Comparison of ENCODE assay signal across 8 cellular contexts in genomic region chr6:158818008-158818579, GRCh38. TPM values are rescaled to one million over a fixed set of nuclear protein-coding genes. Genes with fewer than 3 reads are reported as not detected.
DNase-seq lines count a peak whose midpoint lies in the region; ATAC-seq and TF ChIP-seq lines count a peak whose summit lies in the region.

No MANE protein-coding gene starts in this region.

- peaks cover 0 to 2% (median 0%) of the 10 kb centered on the region in 5 donors for H3K9me3 Mint-ChIP-seq in CD8-positive, alpha-beta memory T cell

- ATAC-seq in GM19463 (IDR thresholded peaks at IDR 0.05; ENCODE audit: unreplicated experiment) = peak; percentile 32

- H3K4me1 ChIP-seq in CD8-positive, alpha-beta memory T cell (ENCODE audit: insufficient read depth, low read length) = peaks cover 49% of the 10 kb centered on the region
- H3K4me1 ChIP-seq in SJSA1 (replicated peaks) (peaks cover 38% of the 10 kb centered on the region), osteoblast (ENCODE audit: insufficient read depth, low read length) (peaks cover 46% of the 10 kb centered on the region), tibial artery (peaks cover 0 to 36% (median 22%) of the 10 kb centered on the region in 4 donors)

- POLR2A ChIA-PET in CD8-positive, alpha-beta memory T cell (lab: Charles Lee) = interaction anchor here (1.6 to 2.2 kb wide), 2 partner anchors 10 to 52 kb away, joined by 17 to 28 read pairs; no protein-coding TSS in a partner anchor

- CTCF ChIA-PET in CD8-positive, alpha-beta memory T cell (lab: Charles Lee) = interaction anchor here (0.9 to 1.3 kb wide), 3 partner anchors 10 to 99 kb away, joined by 3 to 4 read pairs (median 3); no protein-coding TSS in a partner anchor

- H3K4me3 ChIP-seq in CD8-positive, alpha-beta memory T cell (ENCODE audit: low read length) = peak overlapping the region; percentile 94
- peak overlapping the region; percentile 92 for H3K4me3 ChIP-seq in SJSA1
- H3K4me3 ChIP-seq in osteoblast (ENCODE audit: insufficient read depth, low read length) = peak overlapping the region; percentile 76
- peak overlapping the region; percentile 79 to 100 for H3K4me3 ChIP-seq in tibial artery

- H3K27me3 ChIP-seq in CD8-positive, alpha-beta memory T cell (ENCODE audit: insufficient read depth, low read length, poor library complexity, severe bottlenecking) = no peaks in the 10 kb centered on the region
- H3K27me3 ChIP-seq in SJSA1 (replicated peaks) (no peaks in the 10 kb centered on the region), osteoblast (ENCODE audit: insufficient read depth, low read length) (no peaks in the 10 kb centered on the region), tibial artery (no peaks in the 10 kb centered on the region)

- H2AFZ ChIP-seq in osteoblast (ENCODE audit: low read length) = peak overlapping the region; percentile 42

- H3K4me1 Mint-ChIP-seq in CD8-positive, alpha-beta memory T cell = peaks cover 53 to 62% (median 58%) of the 10 kb centered on the region in 3 donors

- no peaks in the 10 kb centered on the region for H3K9me3 ChIP-seq in CD8-positive, alpha-beta memory T cell (ENCODE audit: low read length)
- H3K9me3 ChIP-seq in SJSA1 (replicated peaks) = no peaks in the 10 kb centered on the region
- H3K9me3 ChIP-seq in osteoblast (ENCODE audit: low read depth, low read length) = no peaks in the 10 kb centered on the region
- no peaks in the 10 kb centered on the region for H3K9me3 ChIP-seq in tibial artery

- peaks cover 47% of the 10 kb centered on the region for H3K79me2 ChIP-seq in osteoblast (ENCODE audit: insufficient read depth, low read length)

- H3K4me2 ChIP-seq in osteoblast (ENCODE audit: insufficient read depth, low read length) = peak overlapping the region; percentile 88

- H3K27ac Mint-ChIP-seq in CD8-positive, alpha-beta memory T cell = peak overlapping the region; percentile 88 to 100 (median 99)

- intact Hi-C loops in tibial artery (cut with DNase I; ENCODE audit: low total_unique reads) = no loop called here

- H3K36me3 ChIP-seq in CD8-positive, alpha-beta memory T cell (ENCODE audit: insufficient read depth, low read length) = no peaks in the 10 kb centered on the region
- H3K36me3 ChIP-seq in SJSA1 = peaks cover 54% of the 10 kb centered on the region
- H3K36me3 ChIP-seq in osteoblast (ENCODE audit: insufficient read depth, low read length) = no peaks in the 10 kb centered on the region
- H3K36me3 ChIP-seq in tibial artery = no peaks in the 10 kb centered on the region

- H3K27me3 Mint-ChIP-seq in CD8-positive, alpha-beta memory T cell = peaks cover 0 to 3% of the 10 kb centered on the region in 2 donors

- no peaks in the 10 kb centered on the region for H4K20me1 ChIP-seq in osteoblast (ENCODE audit: insufficient read depth, low read length)

- no peak for TF ChIP-seq CTCF in osteoblast (IDR thresholded peaks at IDR 0.05; ENCODE audit: extremely low read depth, low read depth, low read length)
- TF ChIP-seq CTCF in tibial artery (IDR thresholded peaks at IDR 0.05) = no peak

- peak overlapping the region; percentile 98 to 100 (median 99) for H3K4me3 Mint-ChIP-seq in CD8-positive, alpha-beta memory T cell

- peaks cover 16 to 50% (median 26%) of the 10 kb centered on the region in 3 donors for H3K36me3 Mint-ChIP-seq in CD8-positive, alpha-beta memory T cell

- peak; percentile 70 to 89 (median 75) for DNase-seq in CD8-positive, alpha-beta memory T cell
- peak; percentile 81 for DNase-seq in HuH-7 (ENCODE audit: low spot score)
- peak; percentile 64 to 80 for DNase-seq in SJSA1 (ENCODE audit: low read depth in 1 of 2, low spot score in 2 of 2)
- DNase-seq in activated naive CD4-positive, alpha-beta T cell treated with Interleukin-2 at 50 U/mL for 16 hours = peak; percentile 81
- DNase-seq in germinal center (ENCODE audit: low spot score) = peak; percentile 81
- DNase-seq in osteoblast (ENCODE audit: insufficient read length, low spot score, missing footprints) = peak; percentile 95
- DNase-seq in tibial artery = peak; percentile 73 to 85

- H3K27ac ChIP-seq in CD8-positive, alpha-beta memory T cell (ENCODE audit: low read depth, low read length) = peak overlapping the region; percentile 99
- peak overlapping the region; percentile 90 for H3K27ac ChIP-seq in SJSA1
- H3K27ac ChIP-seq in osteoblast (ENCODE audit: low read depth, low read length) = peak overlapping the region; percentile 42
- peak overlapping the region; percentile 96 to 99 for H3K27ac ChIP-seq in tibial artery

RNA-seq across cellular contexts. Expression of gene EZR, which starts 1.1 kb away (rescaled TPM):
- total RNA-seq in CD8-positive, alpha-beta memory T cell = 100 to 1,000 TPM; 296 to 299 TPM
- polyA plus RNA-seq in CD8-positive, alpha-beta memory T cell = 325 TPM
- total RNA-seq in SJSA1 (2014; rRNA removed; shearing (Covaris generic)) = 202 and 246 TPM in 2 replicates
- total RNA-seq in osteoblast = 69.8 and 89.4 TPM in 2 replicates

Comparison
In these comparisons a context has a peak if more than half of its experiments do, and no peak if none do; other contexts are left out.
1. Peak in every context shown above with its lines: DNase-seq, ATAC-seq, H3K4me3 ChIP-seq and H3K27ac ChIP-seq.
2. H3K27ac ChIP-seq: peak in every context shown above with its lines; median percentile 99 in CD8-positive, alpha-beta memory T cell; 98 in tibial artery; 90 in SJSA1; 42 in osteoblast.